Comparison of ENCODE assay signal across 1 cellular context in genomic region chr17:4939554-4939803, GRCh38.
TF ChIP-seq lines count a peak whose summit lies in the region.

No MANE protein-coding gene starts in this region.

TF ChIP-seq in HEK293, 187 proteins besides CTCF, POLR2A, EP300 and RAD21 (continued from another document):
- peak; percentile 70; the same call in 1 of the 2 replicates for TF ChIP-seq ZSCAN5A (tag by site-specific recombination; IDR thresholded peaks at IDR 0.05)
- TF ChIP-seq ZNF658 (tag by site-specific recombination; IDR thresholded peaks at IDR 0.05), result no peak
- TF ChIP-seq IKZF3 (tag by site-specific recombination; IDR thresholded peaks at IDR 0.05), result no peak
- peak; percentile 31; the same call in 1 of the 2 replicates for TF ChIP-seq WT1 (tag by site-specific recombination; IDR thresholded peaks at IDR 0.05)
- peak; percentile 46; the same call in 1 of the 2 replicates for TF ChIP-seq ZNF600 (tag by site-specific recombination; IDR thresholded peaks at IDR 0.05)
- no peak for TF ChIP-seq BCL6B (tag by site-specific recombination; IDR thresholded peaks at IDR 0.05)
- 0 out of 2 replicates have a peak, but pooled peaks have one; percentile 82 for TF ChIP-seq YY2 (tag by site-specific recombination; IDR thresholded peaks at IDR 0.05)
- no peak for TF ChIP-seq KLF17 (tag by site-specific recombination; IDR thresholded peaks at IDR 0.05)
- TF ChIP-seq ZFHX2 (tag by site-specific recombination; conservative IDR thresholded peaks at IDR 0.05), result no peak
- no peak for TF ChIP-seq ZSCAN16 (tag by site-specific recombination; IDR thresholded peaks at IDR 0.05)
- 0 out of 2 replicates have a peak, but pooled peaks have one; percentile 15 for TF ChIP-seq TSHZ1 (tag by site-specific recombination; IDR thresholded peaks at IDR 0.05; ENCODE audit: borderline replicate concordance)
- TF ChIP-seq ZNF324 (tag by site-specific recombination; IDR thresholded peaks at IDR 0.05), result peak; percentile 69; the same call in 1 of the 2 replicates
- TF ChIP-seq ZBTB48 (tag by site-specific recombination; IDR thresholded peaks at IDR 0.05), result peak; percentile 51; the same call in 1 of the 2 replicates
- TF ChIP-seq ZIC2 (tag by site-specific recombination; IDR thresholded peaks at IDR 0.05), result peak; percentile 86
- TF ChIP-seq ZNF677 (tag by site-specific recombination; IDR thresholded peaks at IDR 0.05), result no peak
- no peak for TF ChIP-seq PRDM4 (tag by site-specific recombination; IDR thresholded peaks at IDR 0.05)
